ENCODE assay signal across 32 cellular contexts in the genomic region with DNA sequence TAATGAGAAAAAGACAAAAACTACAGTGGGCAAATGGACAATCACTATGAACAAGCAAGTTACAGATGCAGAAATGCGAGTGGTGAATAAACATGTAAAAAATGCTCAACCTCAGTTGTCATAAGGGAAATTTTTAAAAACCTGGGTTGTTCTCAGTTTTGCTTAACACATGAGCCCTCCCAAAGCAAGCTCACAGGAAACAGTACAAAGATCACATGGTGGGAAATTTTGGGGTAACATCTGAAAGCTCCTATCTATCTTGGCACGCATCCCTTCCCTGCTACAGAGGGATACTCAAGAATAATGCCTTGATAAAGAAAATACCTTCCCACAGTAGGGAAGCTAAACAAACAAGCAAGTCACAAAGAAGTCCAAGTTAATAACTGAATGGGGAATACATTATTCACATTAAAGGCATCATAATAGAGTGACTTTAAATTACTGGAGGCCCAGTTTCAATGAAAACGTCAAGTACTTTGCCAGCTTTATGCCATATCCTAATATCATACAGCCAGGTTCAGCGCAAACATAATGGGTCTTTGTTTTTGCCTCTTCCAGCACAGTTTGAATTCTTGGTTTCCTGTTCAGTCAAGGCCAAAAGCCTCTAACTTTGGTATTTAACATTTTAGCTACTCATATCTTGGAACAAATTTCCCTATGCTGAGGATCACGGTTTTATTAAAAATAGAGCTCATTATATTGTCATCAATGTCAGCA.
DNase-seq lines count a peak whose midpoint lies in the region; ATAC-seq and TF ChIP-seq lines count a peak whose summit lies in the region.
"Had no signal": no experiment of that assay in that cellular context is flagged by ENCODE, and none has a peak within 500 bp of the region (broad histone marks: within the 10 kb centered on the region; RNA-seq: fewer than 3 reads in every experiment).

No MANE protein-coding gene starts in this region.

- BruUV-seq in mammary epithelial cell (replicated peaks; lab: Mats Ljungman, UMichigan): no TSS peak

- CTCF ChIA-PET in mammary epithelial cell (lab: Charles Lee; ENCODE audit: low non-redundant PET): no interaction called here

- TF ChIP-seq CTCF in GM13977 (IDR thresholded peaks at IDR 0.05; ENCODE audit: extremely low read depth, insufficient read depth, missing control alignments) (no peak), GM23338 (conservative IDR thresholded peaks at IDR 0.05; ENCODE audit: low read depth in 2 of 2) (no peak), mammary epithelial cell (conservative IDR thresholded peaks at IDR 0.05 in 1 of 2, IDR thresholded peaks at IDR 0.05 in 1 of 2; ENCODE audit: extremely low read depth in 1 of 2, insufficient read depth in 1 of 2, low read depth in 1 of 2, low read length in 2 of 2) (no peak)

- no peaks in the 10 kb centered on the region for H3K9me3 ChIP-seq in mammary epithelial cell (replicated peaks; ENCODE audit: insufficient read depth, low read length)
- H3K9me3 ChIP-seq: Caco-2, HAP-1, heart right ventricle, neutrophil, Peyer's patch had no signal

- dilution Hi-C loops in mammary epithelial cell (cut with HindIII; ENCODE audit: low sequenced_read_pairs): no loop called here

- DNase-seq in GM13977 (ENCODE audit: low spot score): peak; percentile 6
- DNase-seq in GM23338 (ENCODE audit: low spot score): no peak
- no peak for DNase-seq in mammary epithelial cell
- peak; percentile 40 for DNase-seq in putamen (ENCODE audit: low spot score)
- DNase-seq in activated CD4-positive, CD25-positive, alpha-beta regulatory T cell (lab: John Stamatoyannopoulos, UW): no peak
- DNase-seq in activated gamma-delta T cell (lab: John Stamatoyannopoulos, UW): no peak
- DNase-seq: activated CD4-positive, alpha-beta T cell treated with anti-CD3 and anti-CD28 coated beads, Interleukin-2, amount 10 ng/mL, durations not matched to agents 24 days and 14 days; activated CD8-positive, alpha-beta memory T cell treated with anti-CD3 and anti-CD28 coated beads for 24 hours; C1 segment of cervical spinal cord; Caco-2; caudate nucleus; DMS79; erythroblast; heart right ventricle; IMR-90; midbrain; MV-4-11; naive B cell; NCI-H1436; NCI-H446; NCI-H774; Peyer's patch; SIG-M5; stimulated activated CD4-positive, alpha-beta T cell treated with anti-CD3 and anti-CD28 coated beads, Interleukin-4, amount 100 ng/mL, for 24 hours; WERI-Rb-1 had no signal

- no peaks in the 10 kb centered on the region for H3F3A ChIP-seq in GM23338 (replicated peaks; ENCODE audit: low read depth)

- no peaks in the 10 kb centered on the region for H3K36me3 ChIP-seq in GM23338 (ENCODE audit: insufficient read depth)
- no peaks in the 10 kb centered on the region for H3K36me3 ChIP-seq in mammary epithelial cell (ENCODE audit: insufficient read depth, low read length)
- H3K36me3 ChIP-seq: HAP-1, neutrophil, Peyer's patch, WERI-Rb-1 had no signal

- H3K27me3 Mint-ChIP-seq in GM23338 (ENCODE audit: insufficient read depth, low read depth, poor library complexity): no peaks in the 10 kb centered on the region
- H3K27me3 Mint-ChIP-seq: progenitor cell of endocrine pancreas had no signal

- H4K20me1 ChIP-seq in GM23338 (replicated peaks; ENCODE audit: insufficient read depth) (no peaks in the 10 kb centered on the region), mammary epithelial cell (ENCODE audit: insufficient read depth, low read length) (no peaks in the 10 kb centered on the region)

- H3K4me3 ChIP-seq in GM23338: no peak overlapping the region
- no peak overlapping the region for H3K4me3 ChIP-seq in mammary epithelial cell (replicated peaks in 1 of 3; ENCODE audit: insufficient read depth in 1 of 3, low read depth in 2 of 3, low read length in 3 of 3)
- H3K4me3 ChIP-seq: HAP-1, heart right ventricle, Peyer's patch had no signal

- no peaks in the 10 kb centered on the region for H3K79me2 ChIP-seq in GM23338 (replicated peaks; ENCODE audit: insufficient read depth)
- H3K79me2 ChIP-seq in mammary epithelial cell (ENCODE audit: insufficient read depth, low read length): no peaks in the 10 kb centered on the region

- no peaks in the 10 kb centered on the region for H3K36me3 Mint-ChIP-seq in GM23338 (ENCODE audit: low read depth)
- H3K36me3 Mint-ChIP-seq: activated naive CD4-positive, alpha-beta T cell treated with anti-CD3 and anti-CD28 coated beads, Interleukin-2, amount 50 U/mL, for 72 hours; stimulated activated effector memory CD8-positive, alpha-beta T cell treated with anti-CD3 and anti-CD28 coated beads, Interleukin-12 subunit alpha, Interleukin-12 subunit beta, amount 100 ng/mL, for 72 hours had no signal

- ATAC-seq in GM23338 (no peak; the same call in 2 of the 3 replicates), GM21390 (IDR thresholded peaks at IDR 0.05; ENCODE audit: unreplicated experiment) (no peak)
- ATAC-seq: activated naive CD4-positive, alpha-beta T cell treated with anti-CD3 and anti-CD28 coated beads, Interleukin-2, amount 50 U/mL, for 72 hours; stimulated activated effector memory CD8-positive, alpha-beta T cell treated with anti-CD3 and anti-CD28 coated beads, Interleukin-12 subunit alpha, Interleukin-12 subunit beta, amount 100 ng/mL, for 72 hours had no signal

- intact Hi-C loops in mammary epithelial cell (cut with micrococcal nuclease): no loop called here

- peak overlapping the region; percentile 49; the same call in 1 of the 2 replicates for H3K27ac Mint-ChIP-seq in GM23338
- H3K27ac Mint-ChIP-seq: activated CD4-positive, alpha-beta T cell treated with anti-CD3 and anti-CD28 coated beads, Interleukin-2, amount 10 ng/mL, durations not matched to agents 24 days and 14 days; activated naive CD4-positive, alpha-beta T cell treated with anti-CD3 and anti-CD28 coated beads, Interleukin-2, amount 50 U/mL, for 72 hours; progenitor cell of endocrine pancreas; stimulated activated effector memory CD8-positive, alpha-beta T cell treated with anti-CD3 and anti-CD28 coated beads, Interleukin-12 subunit alpha, Interleukin-12 subunit beta, amount 100 ng/mL, for 72 hours; type B pancreatic cell had no signal

- in situ Hi-C loops in GM13977 (cut with MboI; ENCODE audit: low pct_unique_long_range_greater_than_20kb, low sequenced_read_pairs, unreplicated experiment) (loop anchor here (25.0 kb wide), 2 partner anchors 238 to 338 kb away; no protein-coding TSS in a partner anchor), mammary epithelial cell (cut with MboI; ENCODE audit: low sequenced_read_pairs in 2 of 2) (loop anchor here (25.0 kb wide), 2 partner anchors 213 to 238 kb away; no protein-coding TSS in a partner anchor)

- H2AFZ ChIP-seq in GM23338 (no peak overlapping the region), mammary epithelial cell (ENCODE audit: low read depth, low read length) (peak overlapping the region; percentile 60)

- 0 out of 2 replicates have a peak, but pooled peaks cover 4% of the 10 kb centered on the region for H3K9me2 ChIP-seq in GM23338 (ENCODE audit: insufficient read depth)

- 17% methylated on average over 5 of the region's 5 CpGs for WGBS in mammary epithelial cell (ENCODE audit: low coverage, missing lambda C conversion rate)

- 0 out of 2 replicates have a peak overlapping the region, but pooled peaks have one; percentile 6 for H3K4me2 ChIP-seq in GM23338
- no peak overlapping the region for H3K4me2 ChIP-seq in mammary epithelial cell (ENCODE audit: insufficient read depth, low read depth, low read length)

- H3K27ac ChIP-seq in GM23338 (ENCODE audit: low read depth) (no peak overlapping the region), mammary epithelial cell (ENCODE audit: insufficient read depth, low read depth, low read length) (peak overlapping the region; percentile 1)
- H3K27ac ChIP-seq: neutrophil, Peyer's patch, WERI-Rb-1 had no signal

- H3K9ac ChIP-seq in mammary epithelial cell (ENCODE audit: insufficient read depth, low read length): no peak overlapping the region

- H3K4me3 Mint-ChIP-seq in GM23338: no peak overlapping the region
- H3K4me3 Mint-ChIP-seq: activated CD4-positive, alpha-beta T cell treated with anti-CD3 and anti-CD28 coated beads, Interleukin-2, amount 10 ng/mL, durations not matched to agents 24 days and 14 days; stimulated activated effector memory CD8-positive, alpha-beta T cell treated with anti-CD3 and anti-CD28 coated beads, Interleukin-12 subunit alpha, Interleukin-12 subunit beta, amount 100 ng/mL, for 72 hours; type B pancreatic cell had no signal

- H3K4me1 ChIP-seq in GM23338 (ENCODE audit: insufficient read depth): peaks cover 19% of the 10 kb centered on the region
- H3K4me1 ChIP-seq in mammary epithelial cell (ENCODE audit: insufficient read depth, low read length): peaks cover 40% of the 10 kb centered on the region
- H3K4me1 ChIP-seq: HAP-1, Peyer's patch had no signal

- H3K4me1 Mint-ChIP-seq in GM23338: peaks cover 22% of the 10 kb centered on the region
- H3K4me1 Mint-ChIP-seq: activated CD4-positive, alpha-beta T cell treated with anti-CD3 and anti-CD28 coated beads, Interleukin-2, amount 10 ng/mL, durations not matched to agents 24 days and 14 days; stimulated activated effector memory CD8-positive, alpha-beta T cell treated with anti-CD3 and anti-CD28 coated beads, Interleukin-12 subunit alpha, Interleukin-12 subunit beta, amount 100 ng/mL, for 72 hours had no signal

- H3K9me3 Mint-ChIP-seq in GM23338: no peaks in the 10 kb centered on the region
- H3K9me3 Mint-ChIP-seq: activated CD4-positive, alpha-beta T cell treated with anti-CD3 and anti-CD28 coated beads, Interleukin-2, amount 10 ng/mL, durations not matched to agents 24 days and 14 days; activated naive CD4-positive, alpha-beta T cell treated with anti-CD3 and anti-CD28 coated beads, Interleukin-2, amount 50 U/mL, for 72 hours; naive B cell; stimulated activated effector memory CD8-positive, alpha-beta T cell treated with anti-CD3 and anti-CD28 coated beads, Interleukin-12 subunit alpha, Interleukin-12 subunit beta, amount 100 ng/mL, for 72 hours; type B pancreatic cell had no signal

- H3K27me3 ChIP-seq in GM23338 (ENCODE audit: insufficient read depth): no peaks in the 10 kb centered on the region
- no peaks in the 10 kb centered on the region for H3K27me3 ChIP-seq in mammary epithelial cell (ENCODE audit: insufficient read depth, low read length)
- H3K27me3 ChIP-seq: heart right ventricle, Peyer's patch had no signal

TF ChIP-seq in GM23338, 12 proteins besides CTCF, POLR2A, EP300 and RAD21 (continues in another document):
- no peak for TF ChIP-seq EZH2 (IDR thresholded peaks at IDR 0.05; ENCODE audit: low read depth, unreplicated experiment)

Comparison
In these comparisons a context has a peak if more than half of its experiments do, and no peak if none do; other contexts are left out.
1. DNase-seq: peak in GM13977 (single experiment) and putamen (single experiment); none in GM23338 (single experiment), mammary epithelial cell (single experiment), activated CD4-positive, CD25-positive, alpha-beta regulatory T cell (0 of 4) and activated gamma-delta T cell (single experiment).